ENCODE assay signal across 26 cellular contexts in genomic region chr3:17227472-17227871, GRCh38.
"Had no signal": no experiment of that assay in that cellular context is flagged by ENCODE, and none has a peak within 500 bp of the region (broad histone marks: within the 10 kb centered on the region; RNA-seq: fewer than 3 reads in every experiment).

No MANE protein-coding gene starts in this region.

- H3K4me3 Mint-ChIP-seq: mesothelial cell of epicardium, naive B cell had no signal

- DNase-seq: dermis blood vessel endothelial cell; dorsolateral prefrontal cortex; effector CD4-positive, alpha-beta T cell; effector memory CD4-positive, alpha-beta T cell; erythroblast; heart left ventricle; hypothalamus; left cardiac atrium; left lung; left ventricle myocardium superior; lower lobe of right lung; mesenchymal stem cell; mucosa of descending colon; naive B cell had no signal

- H3K27ac Mint-ChIP-seq: mesothelial cell of epicardium had no signal

- H3K9me3 Mint-ChIP-seq: mesothelial cell of epicardium had no signal

- H3K4me3 ChIP-seq: coronary artery, dorsolateral prefrontal cortex, gastroesophageal sphincter, heart left ventricle, hepatocyte, left lung, lower lobe of right lung, mucosa of descending colon had no signal

- H3K27ac ChIP-seq: coronary artery, dorsolateral prefrontal cortex, epithelial cell of prostate, foreskin keratinocyte, gastroesophageal sphincter, heart left ventricle, hepatocyte, left lung, lower lobe of right lung had no signal

- ATAC-seq: esophagus mucosa, foreskin keratinocyte, gastroesophageal sphincter, heart left ventricle, left cardiac atrium, left lung, left ventricle myocardium superior, lower lobe of right lung, mucosa of descending colon had no signal

- H3K9me3 ChIP-seq: gastroesophageal sphincter, heart left ventricle, left lung, lower lobe of right lung, mucosa of descending colon had no signal

- H3K36me3 ChIP-seq: gastroesophageal sphincter, heart left ventricle, left lung, lower lobe of right lung had no signal

- H3K4me1 Mint-ChIP-seq: mesothelial cell of epicardium had no signal

- H3K27me3 ChIP-seq: dorsolateral prefrontal cortex, foreskin keratinocyte, gastroesophageal sphincter, heart left ventricle, hepatocyte, left lung had no signal

- H3K27me3 Mint-ChIP-seq: naive B cell had no signal

- FAIRE-seq: colon, endothelial cell of umbilical vein, frontal cortex, islet of Langerhans, keratinocyte had no signal

- H3K4me1 ChIP-seq: foreskin keratinocyte, gastroesophageal sphincter, heart left ventricle, left lung, lower lobe of right lung had no signal
